8 cellular contexts compared by ENCODE assay signal in the genomic region with DNA sequence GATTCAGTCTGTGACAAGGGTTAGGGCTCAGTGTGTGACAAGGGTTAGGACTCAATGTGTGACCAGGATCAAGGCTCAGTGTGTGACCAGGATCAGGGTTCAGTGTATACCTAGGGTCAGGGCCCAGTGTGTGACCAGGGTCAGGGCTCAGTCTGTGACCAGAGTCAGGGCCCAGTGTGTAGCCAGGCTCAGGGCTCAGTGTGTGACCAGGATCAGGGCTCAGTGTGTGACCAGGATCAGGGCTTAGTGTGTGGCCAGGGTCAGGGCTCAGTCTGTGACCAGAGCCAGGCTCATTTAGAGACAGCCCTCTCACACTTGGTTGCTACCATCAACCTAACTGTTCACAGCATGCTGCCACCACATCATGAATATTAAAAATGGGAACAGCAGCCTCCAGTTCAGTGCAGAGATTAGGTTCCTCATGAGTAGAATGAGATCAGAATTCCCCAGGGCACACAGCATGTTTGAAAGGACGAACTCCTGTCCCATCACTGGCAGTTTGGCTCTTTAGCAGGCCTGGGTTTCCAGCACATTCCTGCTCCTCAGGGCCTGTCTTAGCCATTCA. TPM values are rescaled to one million over a fixed set of nuclear protein-coding genes. Genes with fewer than 3 reads are reported as not detected.
DNase-seq lines count a peak whose midpoint lies in the region; ATAC-seq and TF ChIP-seq lines count a peak whose summit lies in the region.

No MANE protein-coding gene starts in this region.

- H3K4me3 ChIP-seq in coronary artery (no peak overlapping the region), vagina (no peak overlapping the region)

- H3K27ac Mint-ChIP-seq in neural crest cell (ENCODE audit: unreplicated experiment), result peak overlapping the region; percentile 46

- H3K4me3 Mint-ChIP-seq in neural crest cell, result no peak overlapping the region

- H3K9me3 ChIP-seq in vagina, result no peaks in the 10 kb centered on the region

- H3K36me3 ChIP-seq in vagina, result peaks cover 0 to 9% of the 10 kb centered on the region in 2 donors

- DNase-seq in Right ventricle myocardium superior, result peak; percentile 42
- no peak for DNase-seq in left ventricle myocardium superior
- DNase-seq in coronary artery (ENCODE audit: low spot score), result no peak
- no peak for DNase-seq in neural crest cell (ENCODE audit: low read depth, low spot score)
- DNase-seq in vagina (ENCODE audit: extremely low spot score in 2 of 2), result no peak
- no peak for DNase-seq in epidermal melanocyte (ENCODE audit: insufficient read length, low spot score)

- H3K27ac ChIP-seq in coronary artery (peak overlapping the region; percentile 97 to 99), vagina (peak overlapping the region; percentile 92)

- ATAC-seq in Right ventricle myocardium superior (ENCODE audit: poor library complexity) (peak; percentile 23), left ventricle myocardium superior (no peak), HG02981 (IDR thresholded peaks at IDR 0.05; ENCODE audit: unreplicated experiment) (no peak), GM18502 (IDR thresholded peaks at IDR 0.05; ENCODE audit: poor library complexity, unreplicated experiment) (no peak)

- H3K4me1 ChIP-seq in vagina, result peaks cover 25% of the 10 kb centered on the region

- no peaks in the 10 kb centered on the region for H3K36me3 Mint-ChIP-seq in neural crest cell (ENCODE audit: low read depth)

- TF ChIP-seq POLR2A in vagina (IDR thresholded peaks at IDR 0.05), result no peak

- H3K9me3 Mint-ChIP-seq in neural crest cell, result no peaks in the 10 kb centered on the region

- no peak for TF ChIP-seq CTCF in coronary artery (IDR thresholded peaks at IDR 0.05)
- TF ChIP-seq CTCF in neural crest cell (conservative IDR thresholded peaks at IDR 0.05), result no peak
- no peak for TF ChIP-seq CTCF in vagina (IDR thresholded peaks at IDR 0.05)

- no peaks in the 10 kb centered on the region for H3K27me3 Mint-ChIP-seq in neural crest cell (ENCODE audit: low read depth)

- no peaks in the 10 kb centered on the region for H3K27me3 ChIP-seq in vagina

- H3K4me1 Mint-ChIP-seq in neural crest cell, result peaks cover 8% of the 10 kb centered on the region

- intact Hi-C loops in Right ventricle myocardium superior (cut with DNase I), result no loop called here
- intact Hi-C loops in left ventricle myocardium superior (cut with micrococcal nuclease), result no loop called here
- intact Hi-C loops in vagina (cut with DNase I), result loop anchor here (2.0 kb wide), 1 partner anchor 26 kb away; no protein-coding TSS in a partner anchor

RNA-seq across cellular contexts. Expression of gene LOXL1, which starts 24.3 kb away (rescaled TPM):
- 14.6 TPM for total RNA-seq in Right ventricle myocardium superior
- total RNA-seq in left ventricle myocardium superior, result 12.9 TPM
- total RNA-seq in neural crest cell, result 17.3 and 19.9 TPM in 2 replicates
- total RNA-seq in vagina, result 29.0 TPM

RNA-seq across cellular contexts. Expression of gene STOML1, which starts 41.5 kb away (rescaled TPM):
- total RNA-seq in Right ventricle myocardium superior (26.8 TPM), left ventricle myocardium superior (26.9 TPM), neural crest cell (8.7 and 9.7 TPM in 2 replicates), vagina (15.0 TPM)

RNA-seq across cellular contexts. Expression of gene PML, which starts 44.0 kb away (rescaled TPM):
- total RNA-seq in Right ventricle myocardium superior (18.2 TPM), left ventricle myocardium superior (20.8 TPM), neural crest cell (30.6 and 38.0 TPM in 2 replicates), vagina (107 TPM)
